13 cellular contexts compared by ENCODE assay signal in the genomic region with DNA sequence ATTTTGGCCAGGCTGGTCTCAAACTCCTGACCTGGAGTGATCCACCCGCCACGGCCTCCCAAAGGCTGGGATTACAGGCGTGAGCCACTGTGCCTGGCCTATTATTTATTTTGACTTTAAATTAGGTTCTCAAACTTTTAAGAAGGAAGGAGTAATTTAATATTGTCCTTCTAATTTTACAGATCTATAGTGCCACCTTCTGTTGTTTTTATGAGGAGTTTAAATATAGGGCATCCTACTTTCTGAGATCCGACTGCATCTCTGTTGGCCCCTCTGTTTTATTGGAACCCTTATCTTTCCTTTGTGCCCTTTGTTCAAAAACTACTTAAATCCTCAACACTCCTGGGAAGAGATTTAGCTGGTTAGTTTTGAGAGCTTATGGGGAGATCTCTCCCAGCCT. TPM values are rescaled to one million over a fixed set of nuclear protein-coding genes. Genes with fewer than 3 reads are reported as not detected.
DNase-seq lines count a peak whose midpoint lies in the region; ATAC-seq and TF ChIP-seq lines count a peak whose summit lies in the region.
"Had no signal": no experiment of that assay in that cellular context is flagged by ENCODE, and none has a peak within 500 bp of the region (broad histone marks: within the 10 kb centered on the region; RNA-seq: fewer than 3 reads in every experiment).

No MANE protein-coding gene starts in this region.

- H3K27me3 Mint-ChIP-seq in type B pancreatic cell: no peaks in the 10 kb centered on the region

- no peaks in the 10 kb centered on the region for H3K4me1 Mint-ChIP-seq in type B pancreatic cell (ENCODE audit: unreplicated experiment)

- H3K9me3 Mint-ChIP-seq in type B pancreatic cell: no peaks in the 10 kb centered on the region

- no peaks in the 10 kb centered on the region for H3K36me3 ChIP-seq in transverse colon
- H3K36me3 ChIP-seq: esophagus squamous epithelium had no signal

- no peak for DNase-seq in AG09319 (ENCODE audit: extremely low read depth, low read depth)
- no peak for DNase-seq in GM12865 (ENCODE audit: low read depth)
- DNase-seq in SK-MEL-5 (ENCODE audit: low read depth, low spot score): peak; percentile 42
- no peak for DNase-seq in foreskin keratinocyte
- no peak for DNase-seq in mucosa of gallbladder (ENCODE audit: low spot score)
- no peak for DNase-seq in type B pancreatic cell (ENCODE audit: extremely low spot score, unreplicated experiment)
- no peak for DNase-seq in transverse colon
- DNase-seq: activated CD8-positive, alpha-beta memory T cell treated with anti-CD3 and anti-CD28 coated beads for 24 hours; amniotic stem cell; esophagus squamous epithelium; GF-D8 had no signal

- ATAC-seq in foreskin keratinocyte: no peak
- no peak for ATAC-seq in GM21360 (IDR thresholded peaks at IDR 0.05; ENCODE audit: unreplicated experiment)

- TF ChIP-seq CTCF in AG09319 (IDR thresholded peaks at IDR 0.05; ENCODE audit: low read depth, low read length): peak; percentile 23
- peak; percentile 3 for TF ChIP-seq CTCF in GM12865 (IDR thresholded peaks at IDR 0.05; ENCODE audit: insufficient read depth, low read depth, low read length, missing control alignments)
- peak; percentile 56 for TF ChIP-seq CTCF in foreskin keratinocyte (conservative IDR thresholded peaks at IDR 0.05)
- TF ChIP-seq CTCF in type B pancreatic cell (conservative IDR thresholded peaks at IDR 0.05): no peak
- peak in 2 of 5 experiments; percentile 8 to 10 for TF ChIP-seq CTCF in transverse colon (IDR thresholded peaks at IDR 0.05)

- H3K4me3 ChIP-seq in GM12865 (ENCODE audit: low read depth, low read length) (no peak overlapping the region), transverse colon (no peak overlapping the region)
- H3K4me3 ChIP-seq: esophagus squamous epithelium, skin epidermis had no signal

- in situ Hi-C loops in SK-MEL-5 (cut with HindIII; ENCODE audit: low pct_unique_long_range_greater_than_20kb, low sequenced_read_pairs): no loop called here
- in situ Hi-C loops in transverse colon (cut with MboI; ENCODE audit: low pct_ligation_motif_present in 1 of 4, low pct_unique_long_range_greater_than_20kb in 1 of 4, low sequenced_read_pairs in 3 of 4): no loop called here

- no peaks in the 10 kb centered on the region for H3K9me3 ChIP-seq in transverse colon
- H3K9me3 ChIP-seq: esophagus squamous epithelium had no signal

- H3K36me3 Mint-ChIP-seq in type B pancreatic cell: no peaks in the 10 kb centered on the region

- no peak overlapping the region for H3K4me3 Mint-ChIP-seq in type B pancreatic cell

- intact Hi-C loops in transverse colon (cut with DNase I; ENCODE audit: low total_unique reads): no loop called here

- H3K27me3 ChIP-seq in foreskin keratinocyte: no peaks in the 10 kb centered on the region
- H3K27me3 ChIP-seq in transverse colon: no peaks in the 10 kb centered on the region
- H3K27me3 ChIP-seq: esophagus squamous epithelium had no signal

- no peak for TF ChIP-seq POLR2A in transverse colon (IDR thresholded peaks at IDR 0.05)

- H3K27ac Mint-ChIP-seq in type B pancreatic cell: no peak overlapping the region

- H3K4me1 ChIP-seq in foreskin keratinocyte: no peaks in the 10 kb centered on the region
- no peaks in the 10 kb centered on the region for H3K4me1 ChIP-seq in transverse colon
- H3K4me1 ChIP-seq: esophagus squamous epithelium had no signal

- TF ChIP-seq EP300 in transverse colon (IDR thresholded peaks at IDR 0.05; ENCODE audit: low read depth): no peak

- 20 to 51% methylated on average over 2 to 4 of the region's 4 CpGs for WGBS in transverse colon (ENCODE audit: low coverage in 1 of 2), 2 donors

- H3K27ac ChIP-seq in foreskin keratinocyte (no peak overlapping the region), transverse colon (no peak overlapping the region)
- H3K27ac ChIP-seq: esophagus squamous epithelium, skin epidermis had no signal

RNA-seq across cellular contexts. Expression of a gene that starts 25.4 kb away (rescaled TPM):
- 18.3 and 23.0 TPM in 2 replicates for total RNA-seq in SK-MEL-5 (2014; rRNA removed; shearing (Covaris generic))
- 7.1 and 15.0 TPM in 2 replicates for polyA plus RNA-seq in SK-MEL-5 (2015; cell fraction: cytosol; rRNA removed)
- 28.7 and 31.7 TPM in 2 replicates for polyA plus RNA-seq in SK-MEL-5 (2015; cell fraction: nucleus; rRNA removed)
- total RNA-seq in foreskin keratinocyte (7.9 and 9.2 TPM in 2 replicates), mucosa of gallbladder (11.4 TPM), type B pancreatic cell (ENCODE audit: low replicate concordance) (15.1 and 16.4 TPM in 2 replicates), transverse colon (100 to 1,000 TPM in 1 of 4 donors, 10 to 100 TPM in 2, 1 to 10 TPM in 1; 4.9 to 259 (median 14.3) TPM)
- polyA plus RNA-seq in foreskin keratinocyte: 5.5 and 5.8 TPM in 2 replicates
